Comparison of ENCODE assay signal across 25 cellular contexts in genomic region chr1:43253173-43253572, GRCh38. TPM values are rescaled to one million over a fixed set of nuclear protein-coding genes. Genes with fewer than 3 reads are reported as not detected.
"Had no signal": no experiment of that assay in that cellular context is flagged by ENCODE, and none has a peak within 500 bp of the region (broad histone marks: within the 10 kb centered on the region; RNA-seq: fewer than 3 reads in every experiment).

No MANE protein-coding gene starts in this region.

- H3K4me1 ChIP-seq: adrenal gland had no signal

- H3K36me3 Mint-ChIP-seq: activated naive CD8-positive, alpha-beta T cell treated with anti-CD3 and anti-CD28 coated beads, Interleukin-2, amount 10 ng/mL, durations not matched to agents 7 days and 5 days; T-cell had no signal

- H3K4me3 Mint-ChIP-seq: activated B cell treated with CpG ODN at 0.5 μM for 24 hours; activated CD4-positive, alpha-beta T cell treated with anti-CD3 and anti-CD28 coated beads, Interleukin-2, amount 10 ng/mL, durations not matched to agents 24 days and 14 days; activated naive CD8-positive, alpha-beta T cell treated with anti-CD3 and anti-CD28 coated beads, Interleukin-2, amount 10 ng/mL, durations not matched to agents 7 days and 5 days; T-cell had no signal

- H3K27ac Mint-ChIP-seq: activated B cell treated with CpG ODN at 0.5 μM for 24 hours; activated CD4-positive, alpha-beta T cell treated with anti-CD3 and anti-CD28 coated beads, Interleukin-2, amount 10 ng/mL, durations not matched to agents 24 days and 14 days; activated naive CD8-positive, alpha-beta T cell treated with anti-CD3 and anti-CD28 coated beads, Interleukin-2, amount 10 ng/mL, durations not matched to agents 7 days and 5 days; T-cell had no signal

- H3K4me3 ChIP-seq: adrenal gland, MG63, SK-N-MC had no signal

- DNase-seq: activated B cell treated with CpG ODN at 0.5 μM for 24 hours; activated CD4-positive, alpha-beta T cell treated with anti-CD3 and anti-CD28 coated beads for 1 hour; activated CD4-positive, alpha-beta T cell treated with anti-CD3 and anti-CD28 coated beads, Interleukin-2, amount 10 ng/mL, durations not matched to agents 24 days and 14 days; activated CD4-positive, alpha-beta T cell treated with anti-CD3 and anti-CD28 coated beads, Interleukin-2, amount 50 U/mL, for 48 hours; activated naive CD4-positive, alpha-beta T cell treated with anti-CD3 and anti-CD28 coated beads, Interleukin-2, amount 50 U/mL, for 16 hours; activated naive CD8-positive, alpha-beta T cell treated with anti-CD3 and anti-CD28 coated beads, Interleukin-2, amount 10 ng/mL, durations not matched to agents 7 days and 5 days; activated T-cell treated with anti-CD3 and anti-CD28 coated beads, Interleukin-2, amount 50 U/mL, for 1 hour; anterior cingulate cortex; MG63; NCI-H146; NCI-H2029; NCI-H345; NCI-H510A; NCI-H526 treated with DMSO at 0.1 percent for 48 hours; NCI-H82; OCI-M1; RPMI8226; T-cell; T-helper 2 cell; T1000 had no signal

- H3K9me3 Mint-ChIP-seq: activated naive CD8-positive, alpha-beta T cell treated with anti-CD3 and anti-CD28 coated beads, Interleukin-2, amount 10 ng/mL, durations not matched to agents 7 days and 5 days; T-cell had no signal

- H3K36me3 ChIP-seq: adrenal gland, MG63 had no signal

- H3K27me3 ChIP-seq: adrenal gland, MG63 had no signal

- H3K9me3 ChIP-seq: adrenal gland had no signal

- H3K4me1 Mint-ChIP-seq: activated B cell treated with CpG ODN at 0.5 μM for 24 hours; activated CD4-positive, alpha-beta T cell treated with anti-CD3 and anti-CD28 coated beads, Interleukin-2, amount 10 ng/mL, durations not matched to agents 24 days and 14 days; activated naive CD8-positive, alpha-beta T cell treated with anti-CD3 and anti-CD28 coated beads, Interleukin-2, amount 10 ng/mL, durations not matched to agents 7 days and 5 days; T-cell had no signal

- H3K27ac ChIP-seq: adrenal gland, SK-N-MC had no signal

- ATAC-seq: Panc1, Right ventricle myocardium inferior, T-cell had no signal

RNA-seq across cellular contexts. Expression of gene TMEM125, which starts 16.6 kb away (rescaled TPM):
- total RNA-seq: activated B cell treated with CpG ODN at 0.5 μM for 24 hours; activated CD4-positive, alpha-beta T cell treated with anti-CD3 and anti-CD28 coated beads, Interleukin-2, amount 10 ng/mL, durations not matched to agents 24 days and 14 days; activated naive CD8-positive, alpha-beta T cell treated with anti-CD3 and anti-CD28 coated beads, Interleukin-2, amount 10 ng/mL, durations not matched to agents 7 days and 5 days; cardiac septum; Right ventricle myocardium inferior had no signal

RNA-seq across cellular contexts. Expression of gene C1orf210, which starts 32.2 kb away (rescaled TPM):
- total RNA-seq: activated B cell treated with CpG ODN at 0.5 μM for 24 hours; activated CD4-positive, alpha-beta T cell treated with anti-CD3 and anti-CD28 coated beads, Interleukin-2, amount 10 ng/mL, durations not matched to agents 24 days and 14 days; activated naive CD8-positive, alpha-beta T cell treated with anti-CD3 and anti-CD28 coated beads, Interleukin-2, amount 10 ng/mL, durations not matched to agents 7 days and 5 days; adrenal gland; cardiac septum; Right ventricle myocardium inferior had no signal
- polyA plus RNA-seq: adrenal gland had no signal

RNA-seq across cellular contexts. Expression of gene TIE1, which starts 47.6 kb away (rescaled TPM):
- total RNA-seq: activated B cell treated with CpG ODN at 0.5 μM for 24 hours had no signal
